ENCODE assay signal across 8 cellular contexts in the genomic region with DNA sequence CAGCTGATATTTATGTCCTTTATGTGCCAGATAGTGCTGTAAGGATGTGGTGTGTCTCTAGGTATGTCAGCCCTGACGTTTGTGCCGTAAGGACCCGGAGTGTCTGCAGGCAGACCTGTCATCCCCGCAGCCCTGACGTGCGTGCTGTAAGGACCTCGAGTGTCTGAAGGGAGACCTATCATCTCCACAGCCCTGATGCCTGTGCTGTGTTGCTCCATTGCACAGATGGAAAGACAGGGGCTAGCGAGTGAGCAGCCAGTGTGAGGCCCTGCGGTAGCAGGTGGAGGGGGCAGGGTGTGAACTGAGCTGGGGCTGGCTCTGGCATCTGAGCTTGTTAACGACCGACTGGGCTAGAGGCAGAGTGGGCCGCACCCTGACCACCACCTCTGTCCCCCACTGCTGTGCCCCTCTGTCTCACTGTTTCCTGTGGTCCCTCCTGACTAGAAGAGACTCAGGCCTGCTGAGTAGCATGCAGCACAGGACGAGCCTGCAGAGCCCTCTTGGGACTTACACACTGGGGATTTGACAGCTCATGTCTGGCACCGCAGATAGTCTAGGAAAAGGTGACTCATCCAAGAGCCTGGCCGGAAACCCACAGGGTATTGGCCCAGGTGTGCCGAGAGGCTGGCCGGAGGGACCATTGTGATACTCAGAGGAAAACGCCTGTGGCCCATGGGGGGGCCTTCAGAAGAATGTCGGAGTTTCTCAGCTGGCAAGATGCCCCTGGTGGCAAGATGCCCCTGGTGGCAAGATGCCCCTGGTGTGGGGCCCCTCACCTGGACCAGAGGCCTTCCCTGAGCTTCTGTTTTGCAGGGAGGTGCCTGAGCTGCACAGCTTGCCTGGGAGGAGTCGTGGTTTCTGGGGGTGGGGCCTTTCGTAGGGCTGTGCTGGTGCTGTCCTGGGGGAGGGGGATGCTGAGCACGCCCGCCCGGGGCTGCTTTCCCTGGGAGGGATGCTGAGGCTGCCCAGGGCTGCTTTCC. TPM values are rescaled to one million over a fixed set of nuclear protein-coding genes. Genes with fewer than 3 reads are reported as not detected.
DNase-seq lines count a peak whose midpoint lies in the region; ATAC-seq and TF ChIP-seq lines count a peak whose summit lies in the region.

No MANE protein-coding gene starts in this region.

- H2BK12ac ChIP-seq in mesenchymal stem cell (ENCODE audit: low read length in 2 of 2), result peak overlapping the region in 1 of 2 experiments; percentile 76

- peak overlapping the region in 1 of 2 experiments; percentile 34 for H3K18ac ChIP-seq in mesenchymal stem cell (ENCODE audit: low read depth in 1 of 2, low read length in 2 of 2)

- DNase-seq in GM12865 (ENCODE audit: low read depth), result peak; percentile 96
- peak; percentile 68 for DNase-seq in UCSD-AML1 (lab: John Stamatoyannopoulos, UW; ENCODE audit: unreplicated experiment)
- peak; percentile 73 for DNase-seq in chondrocyte (ENCODE audit: low spot score)
- peak; percentile 87 for DNase-seq in mesenchymal stem cell
- no peak for DNase-seq in upper lobe of right lung
- no peak for DNase-seq in nucleus accumbens (lab: John Stamatoyannopoulos, UW)

- H3K36me3 Mint-ChIP-seq in chondrocyte (ENCODE audit: low read depth), result no peaks in the 10 kb centered on the region

- H3K4me2 ChIP-seq in mesenchymal stem cell (ENCODE audit: low read length, poor library complexity, severe bottlenecking), result peak overlapping the region; percentile 46

- peak overlapping the region; percentile 46 for H2BK5ac ChIP-seq in mesenchymal stem cell (ENCODE audit: low read depth, low read length, poor library complexity, severe bottlenecking)

- peaks cover 48% of the 10 kb centered on the region for H3K4me1 ChIP-seq in HUES6 (ENCODE audit: control insufficient read depth, insufficient read depth, low read length)
- peaks cover 48% of the 10 kb centered on the region for H3K4me1 ChIP-seq in mesenchymal stem cell (ENCODE audit: control insufficient read depth, insufficient read depth, low read depth, low read length)
- peaks cover 44% of the 10 kb centered on the region for H3K4me1 ChIP-seq in upper lobe of right lung

- peak overlapping the region; percentile 93 for H4K8ac ChIP-seq in mesenchymal stem cell (ENCODE audit: low read length)

- peak overlapping the region in 1 of 2 experiments; percentile 42 for H3K23ac ChIP-seq in mesenchymal stem cell (ENCODE audit: low read length in 2 of 2)

- H3K27ac Mint-ChIP-seq in chondrocyte (ENCODE audit: unreplicated experiment), result no peak overlapping the region

- H3K4me3 Mint-ChIP-seq in chondrocyte (ENCODE audit: unreplicated experiment), result no peak overlapping the region

- no peak overlapping the region for H2AFZ ChIP-seq in mesenchymal stem cell (ENCODE audit: low read depth, low read length)

- peak overlapping the region; percentile 25 for H3K4me3 ChIP-seq in GM12865 (ENCODE audit: low read depth, low read length)
- peak overlapping the region; percentile 19; the same call in 1 of the 2 replicates for H3K4me3 ChIP-seq in HUES6 (ENCODE audit: low read depth, low read length)
- H3K4me3 ChIP-seq in mesenchymal stem cell (ENCODE audit: insufficient read depth in 1 of 2, low read depth in 1 of 2, low read length in 2 of 2), result no peak overlapping the region
- no peak overlapping the region for H3K4me3 ChIP-seq in upper lobe of right lung

- H4K91ac ChIP-seq in mesenchymal stem cell (ENCODE audit: low read length), result peak overlapping the region; percentile 19

- H3K9me3 Mint-ChIP-seq in chondrocyte (ENCODE audit: low read depth), result no peaks in the 10 kb centered on the region

- peak overlapping the region; percentile 38 for H3K9ac ChIP-seq in HUES6 (ENCODE audit: low read length)
- H3K9ac ChIP-seq in mesenchymal stem cell (ENCODE audit: low read length), result no peak overlapping the region

- TF ChIP-seq CTCF in GM12865 (IDR thresholded peaks at IDR 0.05; ENCODE audit: insufficient read depth, low read depth, low read length, missing control alignments), result no peak
- no peak for TF ChIP-seq CTCF in chondrocyte (IDR thresholded peaks at IDR 0.05)
- no peak for TF ChIP-seq CTCF in upper lobe of right lung (IDR thresholded peaks at IDR 0.05)

- peak overlapping the region; percentile 27 for H2AK5ac ChIP-seq in mesenchymal stem cell (ENCODE audit: low read length, severe bottlenecking)

- H2BK120ac ChIP-seq in mesenchymal stem cell (ENCODE audit: low read depth, low read length), result no peak overlapping the region

- no peaks in the 10 kb centered on the region for H3K27me3 ChIP-seq in HUES6 (ENCODE audit: control insufficient read depth, insufficient read depth, low read length)
- H3K27me3 ChIP-seq in mesenchymal stem cell (ENCODE audit: control insufficient read depth in 1 of 2, insufficient read depth in 1 of 2, low read length in 2 of 2), result no peaks in the 10 kb centered on the region
- no peaks in the 10 kb centered on the region for H3K27me3 ChIP-seq in upper lobe of right lung

- intact Hi-C loops in upper lobe of right lung (cut with DNase I), result no loop called here

- WGBS in mesenchymal stem cell, result 37% methylated on average over 23 of the region's 24 CpGs

- no peaks in the 10 kb centered on the region for H3K36me3 ChIP-seq in HUES6 (ENCODE audit: control insufficient read depth, insufficient read depth, low read length)
- H3K36me3 ChIP-seq in mesenchymal stem cell (ENCODE audit: control insufficient read depth in 1 of 2, insufficient read depth in 2 of 2, low read depth in 1 of 2, low read length in 2 of 2), result peaks cover 0 to 7% of the 10 kb centered on the region in 2 experiments
- H3K36me3 ChIP-seq in upper lobe of right lung, result no peaks in the 10 kb centered on the region

- peak overlapping the region; percentile 13 for H2BK15ac ChIP-seq in mesenchymal stem cell (ENCODE audit: low read depth, poor library complexity, severe bottlenecking)

- H3K9me3 ChIP-seq in HUES6 (ENCODE audit: control insufficient read depth, insufficient read depth, low read depth, low read length), result no peaks in the 10 kb centered on the region
- no peaks in the 10 kb centered on the region for H3K9me3 ChIP-seq in mesenchymal stem cell (ENCODE audit: control insufficient read depth, low read length)
- no peaks in the 10 kb centered on the region for H3K9me3 ChIP-seq in upper lobe of right lung

- peak overlapping the region in 1 of 2 experiments; percentile 19 for H3K14ac ChIP-seq in mesenchymal stem cell (ENCODE audit: low read length in 2 of 2)

- ATAC-seq in GM21723 (IDR thresholded peaks at IDR 0.05; ENCODE audit: unreplicated experiment) (peak; percentile 75), upper lobe of right lung (peak; percentile 60)

- no peaks in the 10 kb centered on the region for H3K4me1 Mint-ChIP-seq in chondrocyte (ENCODE audit: low read depth)

- peak overlapping the region; percentile 5; the same call in 1 of the 2 replicates for H3K27ac ChIP-seq in HUES6 (ENCODE audit: low read depth, low read length)
- peak overlapping the region; percentile 70 for H3K27ac ChIP-seq in mesenchymal stem cell (ENCODE audit: low read length, poor library complexity, severe bottlenecking)
- no peak overlapping the region for H3K27ac ChIP-seq in upper lobe of right lung

- H3K4ac ChIP-seq in mesenchymal stem cell (ENCODE audit: low read depth in 1 of 2, low read length in 2 of 2), result no peak overlapping the region

- H3K27me3 Mint-ChIP-seq in chondrocyte (ENCODE audit: low read depth), result no peaks in the 10 kb centered on the region

- H3K79me1 ChIP-seq in mesenchymal stem cell (replicated peaks; ENCODE audit: low read length, poor library complexity, severe bottlenecking), result peaks cover 22% of the 10 kb centered on the region

RNA-seq across cellular contexts. Expression of a gene that starts 34.3 kb away (rescaled TPM):
- total RNA-seq in chondrocyte (29.5 to 40.6 TPM (median 40.1 TPM) in 3 replicates), upper lobe of right lung (38.3 TPM)
- polyA plus RNA-seq in mesenchymal stem cell (2013, experiment 1 of 2), result 31.4 TPM
- 32.2 TPM for polyA plus RNA-seq in mesenchymal stem cell (2013, experiment 2 of 2)

Comparison
In these comparisons a context has a peak if more than half of its experiments do, and no peak if none do; other contexts are left out.
1. DNase-seq: peak in GM12865 (single experiment), UCSD-AML1 (single experiment), chondrocyte (single experiment) and mesenchymal stem cell (single experiment); none in upper lobe of right lung (single experiment) and nucleus accumbens (0 of 56).
2. H3K4me3 ChIP-seq: peak in GM12865 (single experiment) and HUES6 (single experiment); none in mesenchymal stem cell (0 of 2) and upper lobe of right lung (single experiment).